8 cellular contexts compared by ENCODE assay signal in the genomic region with DNA sequence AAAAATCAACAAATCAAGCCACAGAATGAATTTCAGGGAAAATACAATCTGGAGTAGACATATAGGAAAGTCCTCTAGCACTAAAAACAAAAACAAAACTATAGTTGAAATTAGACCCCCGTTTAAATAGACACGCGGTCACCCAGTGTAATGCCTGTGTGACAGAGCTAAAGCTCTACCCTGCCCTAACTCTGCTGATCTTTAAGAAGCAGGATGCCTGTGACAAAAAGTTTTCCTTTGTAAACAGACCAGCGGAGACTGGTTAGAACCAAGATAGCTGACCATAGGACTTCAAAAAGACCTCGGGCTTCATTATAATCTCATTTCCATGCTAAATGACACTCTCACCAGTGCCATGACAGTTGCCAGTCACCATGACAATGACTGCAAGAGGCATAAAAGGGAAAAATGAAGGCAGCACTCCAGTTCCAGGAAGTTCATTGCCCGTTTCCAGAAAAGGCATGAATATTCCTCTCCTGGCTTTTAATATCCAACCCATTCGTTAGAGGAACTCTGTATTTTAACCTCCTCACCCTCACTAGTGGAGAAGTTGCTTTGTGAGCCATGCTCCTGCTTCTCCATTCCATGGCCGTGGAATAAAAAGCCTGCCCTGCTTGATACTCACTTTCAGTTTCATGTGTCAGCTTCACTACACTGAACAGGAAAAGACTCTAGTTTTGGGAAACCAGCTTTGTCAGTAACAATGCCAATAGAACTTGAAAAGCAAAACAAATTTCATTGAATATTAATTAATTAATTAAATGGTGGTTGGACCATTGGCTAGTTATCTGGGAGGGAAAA.
A peak's percentile ranks its signal among the peaks of the same experiment; 100 is the strongest.
DNase-seq lines count a peak whose midpoint lies in the region; ATAC-seq, FAIRE-seq and TF ChIP-seq lines count a peak whose summit lies in the region.
"Had no signal": no experiment of that assay in that cellular context is flagged by ENCODE, and none has a peak within 500 bp of the region (broad histone marks: within the 10 kb centered on the region; RNA-seq: fewer than 3 reads in every experiment).

No MANE protein-coding gene starts in this region.

- TF ChIP-seq POLR2A in heart left ventricle (IDR thresholded peaks at IDR 0.05), result no peak
- TF ChIP-seq POLR2A in gastrocnemius medialis (IDR thresholded peaks at IDR 0.05), result no peak

- H3K4me1 ChIP-seq in SJSA1 (replicated peaks), result peaks cover 17% of the 10 kb centered on the region
- H3K4me1 ChIP-seq in heart left ventricle, result peaks cover 0 to 13% (median 0%) of the 10 kb centered on the region in 12 donors
- peaks cover 0 to 4% of the 10 kb centered on the region in 2 donors for H3K4me1 ChIP-seq in gastrocnemius medialis

- H3K4me3 ChIP-seq in SJSA1 (peak overlapping the region; percentile 29), heart left ventricle (peak overlapping the region in 10 of 12 donors; percentile 19 to 58 (median 42)), gastrocnemius medialis (peak overlapping the region; percentile 30 to 42 (median 36))

- no peak overlapping the region for H3K4me3 Mint-ChIP-seq in stimulated activated memory B cell treated with anti-CD40 and anti-IgM and Interleukin-4, amounts not matched to agents 10 μg/mL and 1 μg/mL and 100 μg/mL, for 72 hours

- peak; percentile 37 for FAIRE-seq in GM19239 (lab: Jason Lieb, UNC)

- H3K9me3 ChIP-seq in SJSA1 (replicated peaks) (no peaks in the 10 kb centered on the region), heart left ventricle (no peaks in the 10 kb centered on the region), gastrocnemius medialis (no peaks in the 10 kb centered on the region)

- ATAC-seq in heart left ventricle (peak in 3 of 4 donors; percentile 38 to 86 (median 49)), gastrocnemius medialis (peak; percentile 30 to 64)
- no peak for ATAC-seq in stimulated activated memory B cell treated with anti-CD40 and anti-IgM and Interleukin-4, amounts not matched to agents 10 μg/mL and 1 μg/mL and 100 μg/mL, for 72 hours

- WGBS in heart left ventricle, 4 donors, result 34 to 47% (median 42%) methylated on average over 8 of the region's 8 CpGs

- H3K27ac ChIP-seq in SJSA1 (peak overlapping the region; percentile 38), heart left ventricle (peak overlapping the region in 11 of 12 donors; percentile 6 to 77 (median 60)), gastrocnemius medialis (peak overlapping the region in 2 of 4 donors; percentile 9 to 16)

- intact Hi-C loops in heart left ventricle (cut with DNase I) (no loop called here), gastrocnemius medialis (cut with DNase I; ENCODE audit: low total_unique reads) (loop anchor here (10.0 kb wide), 1 partner anchor 414 kb away; no protein-coding TSS in a partner anchor)

- H3K9me3 Mint-ChIP-seq in stimulated activated memory B cell treated with anti-CD40 and anti-IgM and Interleukin-4, amounts not matched to agents 10 μg/mL and 1 μg/mL and 100 μg/mL, for 72 hours, result no peaks in the 10 kb centered on the region

- no peaks in the 10 kb centered on the region for H3K36me3 Mint-ChIP-seq in stimulated activated memory B cell treated with anti-CD40 and anti-IgM and Interleukin-4, amounts not matched to agents 10 μg/mL and 1 μg/mL and 100 μg/mL, for 72 hours

- TF ChIP-seq CTCF in heart left ventricle (IDR thresholded peaks at IDR 0.05) (no peak), gastrocnemius medialis (IDR thresholded peaks at IDR 0.05 in 4 of 5, conservative IDR thresholded peaks at IDR 0.05 in 1 of 5) (no peak)

- no peak for DNase-seq in GM19239 (ENCODE audit: insufficient read length, low spot score)
- DNase-seq in SJSA1 (ENCODE audit: low read depth in 1 of 2, low spot score in 2 of 2), result peak; percentile 17 to 49
- DNase-seq in heart left ventricle, result no peak
- DNase-seq in gastrocnemius medialis, result no peak
- DNase-seq in foreskin melanocyte, result no peak
- no peak for DNase-seq in HUDEP-2 (lab: John Stamatoyannopoulos, UW; ENCODE audit: unreplicated experiment in 76 of 76)
- DNase-seq: NCI-H510A treated with DMSO at 0.1 percent for 48 hours had no signal

- no peaks in the 10 kb centered on the region; the same call in 1 of the 2 replicates for H3K27me3 ChIP-seq in SJSA1 (replicated peaks)
- no peaks in the 10 kb centered on the region for H3K27me3 ChIP-seq in heart left ventricle
- H3K27me3 ChIP-seq in gastrocnemius medialis, result no peaks in the 10 kb centered on the region

- in situ Hi-C loops in gastrocnemius medialis (cut with MboI; ENCODE audit: low sequenced_read_pairs in 4 of 4), result no loop called here

- H3K27ac Mint-ChIP-seq in stimulated activated memory B cell treated with anti-CD40 and anti-IgM and Interleukin-4, amounts not matched to agents 10 μg/mL and 1 μg/mL and 100 μg/mL, for 72 hours, result no peak overlapping the region

- H3K27me3 Mint-ChIP-seq in stimulated activated memory B cell treated with anti-CD40 and anti-IgM and Interleukin-4, amounts not matched to agents 10 μg/mL and 1 μg/mL and 100 μg/mL, for 72 hours, result peaks cover 45% of the 10 kb centered on the region

- no peaks in the 10 kb centered on the region for H3K4me1 Mint-ChIP-seq in stimulated activated memory B cell treated with anti-CD40 and anti-IgM and Interleukin-4, amounts not matched to agents 10 μg/mL and 1 μg/mL and 100 μg/mL, for 72 hours

- H3K36me3 ChIP-seq in SJSA1, result no peaks in the 10 kb centered on the region
- H3K36me3 ChIP-seq in heart left ventricle, result no peaks in the 10 kb centered on the region
- no peaks in the 10 kb centered on the region for H3K36me3 ChIP-seq in gastrocnemius medialis

Comparison
In these comparisons a context has a peak if more than half of its experiments do, and no peak if none do; other contexts are left out.
1. DNase-seq: peak in SJSA1 (2 of 2); none in GM19239 (single experiment), heart left ventricle (0 of 5), gastrocnemius medialis (0 of 2), foreskin melanocyte (single experiment) and HUDEP-2 (0 of 76).
2. Peak in every context shown above with its lines, with median percentiles within 50 percentile points of each other: H3K4me3 ChIP-seq.